ENCODE assay signal across 8 cellular contexts in the genomic region with DNA sequence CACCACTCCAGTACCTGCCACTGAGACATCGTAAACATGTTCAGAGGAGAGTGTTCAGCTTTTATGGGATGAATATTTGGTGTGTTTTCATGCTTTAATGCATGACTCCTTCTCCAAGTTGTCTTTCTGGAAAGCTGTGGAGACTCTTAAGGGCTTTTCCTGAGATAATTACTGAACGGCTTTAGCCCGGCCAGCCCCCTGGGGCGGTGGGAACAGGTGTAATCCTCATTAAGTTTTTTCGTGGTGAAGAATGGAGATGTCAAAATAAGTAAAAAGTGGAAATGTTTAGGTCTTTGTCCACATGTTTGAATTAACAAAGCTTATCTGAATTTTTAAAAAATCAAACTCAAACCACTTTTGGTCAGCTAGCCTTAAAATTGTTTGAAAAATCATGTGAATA. TPM values are rescaled to one million over a fixed set of nuclear protein-coding genes. Genes with fewer than 3 reads are reported as not detected.
DNase-seq lines count a peak whose midpoint lies in the region; ATAC-seq and TF ChIP-seq lines count a peak whose summit lies in the region.

No MANE protein-coding gene starts in this region.

- peak overlapping the region; percentile 88 for H3K4me3 Mint-ChIP-seq in activated T-cell treated with anti-CD3 and anti-CD28 coated beads, Interleukin-2, amount 50 U/mL, for 24 hours
- H3K4me3 Mint-ChIP-seq in activated naive CD8-positive, alpha-beta T cell treated with anti-CD3 and anti-CD28 coated beads for 36 hours: peak overlapping the region; percentile 93

- peaks cover 0 to 13% of the 10 kb centered on the region in 2 donors for H3K4me1 ChIP-seq in left lung
- peaks cover 0 to 21% (median 5%) of the 10 kb centered on the region in 4 donors for H3K4me1 ChIP-seq in tibial nerve

- peaks cover 2 to 56% of the 10 kb centered on the region in 2 donors for H3K27me3 ChIP-seq in left lung
- no peaks in the 10 kb centered on the region for H3K27me3 ChIP-seq in tibial nerve

- 9% methylated on average over 5 of the region's 5 CpGs for WGBS in tibial nerve, 2 donors

- H3K4me1 Mint-ChIP-seq in activated T-cell treated with anti-CD3 and anti-CD28 coated beads, Interleukin-2, amount 50 U/mL, for 24 hours (ENCODE audit: low read depth): peaks cover 50% of the 10 kb centered on the region
- peaks cover 44% of the 10 kb centered on the region for H3K4me1 Mint-ChIP-seq in activated naive CD8-positive, alpha-beta T cell treated with anti-CD3 and anti-CD28 coated beads for 36 hours

- TF ChIP-seq POLR2A in tibial nerve (IDR thresholded peaks at IDR 0.05): no peak

- peaks cover 4% of the 10 kb centered on the region for H3K36me3 Mint-ChIP-seq in activated T-cell treated with anti-CD3 and anti-CD28 coated beads, Interleukin-2, amount 50 U/mL, for 24 hours (ENCODE audit: low read depth)
- H3K36me3 Mint-ChIP-seq in activated naive CD8-positive, alpha-beta T cell treated with anti-CD3 and anti-CD28 coated beads for 36 hours: peaks cover 7% of the 10 kb centered on the region

- peak; percentile 14 for ATAC-seq in left lung
- no peak for ATAC-seq in GM18870 (IDR thresholded peaks at IDR 0.05; ENCODE audit: unreplicated experiment)

- H3K9me3 Mint-ChIP-seq in activated T-cell treated with anti-CD3 and anti-CD28 coated beads, Interleukin-2, amount 50 U/mL, for 24 hours: no peaks in the 10 kb centered on the region
- H3K9me3 Mint-ChIP-seq in activated naive CD8-positive, alpha-beta T cell treated with anti-CD3 and anti-CD28 coated beads for 36 hours: peaks cover 3% of the 10 kb centered on the region

- H3K4me3 ChIP-seq in left lung (peak overlapping the region; percentile 54 to 63), tibial nerve (peak overlapping the region; percentile 61 to 86 (median 76))

- H3K9me3 ChIP-seq in left lung (no peaks in the 10 kb centered on the region), tibial nerve (no peaks in the 10 kb centered on the region)

- H3K36me3 ChIP-seq in left lung: no peaks in the 10 kb centered on the region
- H3K36me3 ChIP-seq in tibial nerve: no peaks in the 10 kb centered on the region

- intact Hi-C loops in left lung (cut with DNase I): no loop called here

- no peak for TF ChIP-seq CTCF in left lung (IDR thresholded peaks at IDR 0.05)
- no peak for TF ChIP-seq CTCF in tibial nerve (IDR thresholded peaks at IDR 0.05)

- peak overlapping the region; percentile 89 for H3K27ac Mint-ChIP-seq in activated T-cell treated with anti-CD3 and anti-CD28 coated beads, Interleukin-2, amount 50 U/mL, for 24 hours
- peak overlapping the region; percentile 94 for H3K27ac Mint-ChIP-seq in activated naive CD8-positive, alpha-beta T cell treated with anti-CD3 and anti-CD28 coated beads for 36 hours

- H3K27me3 Mint-ChIP-seq in activated T-cell treated with anti-CD3 and anti-CD28 coated beads, Interleukin-2, amount 50 U/mL, for 24 hours: no peaks in the 10 kb centered on the region
- no peaks in the 10 kb centered on the region for H3K27me3 Mint-ChIP-seq in activated naive CD8-positive, alpha-beta T cell treated with anti-CD3 and anti-CD28 coated beads for 36 hours

- no peak for TF ChIP-seq EP300 in tibial nerve (IDR thresholded peaks at IDR 0.05)

- DNase-seq in activated T-cell treated with anti-CD3 and anti-CD28 coated beads, Interleukin-2, amount 50 U/mL, for 24 hours: no peak
- DNase-seq in activated T-cell treated with anti-CD3 and anti-CD28 coated beads for 4 hours: no peak
- no peak for DNase-seq in activated naive CD8-positive, alpha-beta T cell treated with anti-CD3 and anti-CD28 coated beads for 36 hours
- DNase-seq in left lung: no peak
- DNase-seq in tibial nerve (ENCODE audit: low spot score in 2 of 2): no peak
- no peak for DNase-seq in OCI-M2 (lab: John Stamatoyannopoulos, UW; ENCODE audit: unreplicated experiment)
- no peak for DNase-seq in midbrain (lab: John Stamatoyannopoulos, UW)

- H3K27ac ChIP-seq in left lung (peak overlapping the region; percentile 83 to 91), tibial nerve (peak overlapping the region; percentile 85 to 97 (median 94))

RNA-seq across cellular contexts. Expression of gene SYNE2, which starts 1.5 kb away (rescaled TPM):
- total RNA-seq in activated naive CD8-positive, alpha-beta T cell treated with anti-CD3 and anti-CD28 coated beads for 36 hours: 10 to 100 TPM; 25.2 to 30.9 TPM
- 10 to 100 TPM; 59.6 to 72.1 TPM for total RNA-seq in left lung
- total RNA-seq in tibial nerve: 100 to 1,000 TPM; 212 to 378 (median 285) TPM
